ENCODE assay signal across 23 cellular contexts in genomic region chr13:113657851-113658741, GRCh38. TPM values are rescaled to one million over a fixed set of nuclear protein-coding genes. Genes with fewer than 3 reads are reported as not detected.
DNase-seq lines count a peak whose midpoint lies in the region; ATAC-seq and TF ChIP-seq lines count a peak whose summit lies in the region.
"Had no signal": no experiment of that assay in that cellular context is flagged by ENCODE, and none has a peak within 500 bp of the region (broad histone marks: within the 10 kb centered on the region; RNA-seq: fewer than 3 reads in every experiment).

Gene ATP4B, minus strand, starts transcription at chr13:113658198. Its CDS starts 54 bp downstream, at chr13:113658144.

- H3K27me3 Mint-ChIP-seq in activated naive CD4-positive, alpha-beta T cell treated with anti-CD3 and anti-CD28 coated beads, Interleukin-2, amount 10 ng/mL, durations not matched to agents 7 days and 5 days: no peaks in the 10 kb centered on the region
- H3K27me3 Mint-ChIP-seq in WTC11 (ENCODE audit: low read depth): no peaks in the 10 kb centered on the region; the same call in 1 of the 2 replicates
- H3K27me3 Mint-ChIP-seq: activated naive CD4-positive, alpha-beta T cell treated with anti-CD3 and anti-CD28 coated beads, Interleukin-2, amount 50 U/mL, for 24 hours; naive thymus-derived CD8-positive, alpha-beta T cell had no signal

- H3K4me3 ChIP-seq in lower lobe of right lung (no peak within 1 kb of the TSS), transverse colon (no peak within 1 kb of the TSS)
- H3K4me3 ChIP-seq: GM12878, HAP-1, smooth muscle cell had no signal

- CTCF ChIA-PET in activated naive CD4-positive, alpha-beta T cell treated with anti-CD3 and anti-CD28 coated beads, Interleukin-2, amount 10 ng/mL, durations not matched to agents 7 days and 5 days (lab: Charles Lee): no interaction called here
- CTCF ChIA-PET in WTC11 (lab: Charles Lee): no interaction called here

- no peak within 1 kb of the TSS for H3K4me3 Mint-ChIP-seq in activated naive CD4-positive, alpha-beta T cell treated with anti-CD3 and anti-CD28 coated beads, Interleukin-2, amount 10 ng/mL, durations not matched to agents 7 days and 5 days
- no peak within 1 kb of the TSS for H3K4me3 Mint-ChIP-seq in WTC11
- H3K4me3 Mint-ChIP-seq: activated naive CD4-positive, alpha-beta T cell treated with anti-CD3 and anti-CD28 coated beads, Interleukin-2, amount 50 U/mL, for 24 hours; CD8-positive, alpha-beta T cell; naive thymus-derived CD8-positive, alpha-beta T cell had no signal

- H3K4me1 ChIP-seq in lower lobe of right lung (no peaks in the 10 kb centered on the region), transverse colon (peaks cover 0 to 3% (median 0%) of the 10 kb centered on the region in 4 donors)
- H3K4me1 ChIP-seq: HAP-1 had no signal

- 90% methylated on average over 33 of the region's 47 CpGs; no CpG with 5 or more reads in 1 of the 2 donors for WGBS in transverse colon (ENCODE audit: low coverage in 1 of 2), 2 donors

- H3K36me3 Mint-ChIP-seq in activated naive CD4-positive, alpha-beta T cell treated with anti-CD3 and anti-CD28 coated beads, Interleukin-2, amount 10 ng/mL, durations not matched to agents 7 days and 5 days: no peaks in the 10 kb centered on the region
- no peaks in the 10 kb centered on the region for H3K36me3 Mint-ChIP-seq in WTC11
- H3K36me3 Mint-ChIP-seq: CD8-positive, alpha-beta T cell had no signal

- POLR2A ChIA-PET in WTC11 (lab: Charles Lee): no interaction called here

- H3K27me3 ChIP-seq in lower lobe of right lung (ENCODE audit: low read depth): no peaks in the 10 kb centered on the region
- H3K27me3 ChIP-seq in transverse colon: no peaks in the 10 kb centered on the region

- H3K27ac Mint-ChIP-seq in activated naive CD4-positive, alpha-beta T cell treated with anti-CD3 and anti-CD28 coated beads, Interleukin-2, amount 10 ng/mL, durations not matched to agents 7 days and 5 days: no peak within 1 kb of the TSS
- H3K27ac Mint-ChIP-seq in WTC11: no peak within 1 kb of the TSS
- H3K27ac Mint-ChIP-seq: activated naive CD4-positive, alpha-beta T cell treated with anti-CD3 and anti-CD28 coated beads, Interleukin-2, amount 50 U/mL, for 24 hours; CD8-positive, alpha-beta T cell; naive thymus-derived CD8-positive, alpha-beta T cell had no signal

- peak; percentile 16 for DNase-seq in activated naive CD4-positive, alpha-beta T cell treated with anti-CD3 and anti-CD28 coated beads, Interleukin-2, amount 10 ng/mL, durations not matched to agents 7 days and 5 days
- no peak for DNase-seq in activated naive CD4-positive, alpha-beta T cell treated with Interleukin-2 at 50 U/mL for 16 hours
- DNase-seq in WTC11 (ENCODE audit: low spot score) (peak; percentile 7), lower lobe of right lung (peak; percentile 35), transverse colon (peak; percentile 6), NCI-H146 treated with DMSO at 0.1 percent for 48 hours (lab: John Stamatoyannopoulos, UW; ENCODE audit: unreplicated experiment) (no peak), SHP77 (lab: John Stamatoyannopoulos, UW) (no peak)
- DNase-seq: activated CD4-positive, alpha-beta T cell treated with anti-CD3 and anti-CD28 coated beads for 48 hours; activated CD8-positive, alpha-beta memory T cell treated with anti-CD3 and anti-CD28 coated beads, Interleukin-2, amount 50 U/mL, for 48 hours; IMR-90; NCI-H146; NCI-H2227 treated with DMSO at 0.1 percent for 48 hours; PC-3; stimulated activated CD4-positive, alpha-beta T cell treated with anti-CD3 and anti-CD28 coated beads, Interleukin-4, amount 100 ng/mL, for 24 hours had no signal

- H3K36me3 ChIP-seq in lower lobe of right lung (no peaks in the 10 kb centered on the region), transverse colon (no peaks in the 10 kb centered on the region)
- H3K36me3 ChIP-seq: HAP-1 had no signal

- TF ChIP-seq EP300 in transverse colon (IDR thresholded peaks at IDR 0.05; ENCODE audit: low read depth): no peak

- H3K9me3 ChIP-seq in lower lobe of right lung (peaks cover 14% of the 10 kb centered on the region), transverse colon (peaks cover 0 to 5% of the 10 kb centered on the region in 2 donors)

- H3K27ac ChIP-seq in lower lobe of right lung (no peak within 1 kb of the TSS), transverse colon (no peak within 1 kb of the TSS)

- ATAC-seq in WTC11 (no peak; the same call in 1 of the 2 replicates), lower lobe of right lung (peak; percentile 20 to 21), HG02840 (IDR thresholded peaks at IDR 0.05; ENCODE audit: low FRiP score, unreplicated experiment) (no peak)
- ATAC-seq: CD8-positive, alpha-beta T cell; GM12878; naive thymus-derived CD8-positive, alpha-beta T cell; PC-3 had no signal

- no peaks in the 10 kb centered on the region for H3K4me1 Mint-ChIP-seq in activated naive CD4-positive, alpha-beta T cell treated with anti-CD3 and anti-CD28 coated beads, Interleukin-2, amount 10 ng/mL, durations not matched to agents 7 days and 5 days
- no peaks in the 10 kb centered on the region for H3K4me1 Mint-ChIP-seq in WTC11

- in situ Hi-C loops in transverse colon (cut with MboI; ENCODE audit: low pct_ligation_motif_present in 1 of 4, low pct_unique_long_range_greater_than_20kb in 1 of 4, low sequenced_read_pairs in 3 of 4): no loop called here

- peaks cover 7% of the 10 kb centered on the region for H3K9me3 Mint-ChIP-seq in activated naive CD4-positive, alpha-beta T cell treated with anti-CD3 and anti-CD28 coated beads, Interleukin-2, amount 10 ng/mL, durations not matched to agents 7 days and 5 days
- H3K9me3 Mint-ChIP-seq in WTC11: peaks cover 20% of the 10 kb centered on the region

- intact Hi-C loops in lower lobe of right lung (cut with DNase I) (no loop called here), transverse colon (cut with DNase I; ENCODE audit: low total_unique reads) (no loop called here)

- TF ChIP-seq POLR2A in transverse colon (IDR thresholded peaks at IDR 0.05): no peak

- TF ChIP-seq CTCF in WTC11 (IDR thresholded peaks at IDR 0.05): no peak
- TF ChIP-seq CTCF in lower lobe of right lung (IDR thresholded peaks at IDR 0.05): no peak
- no peak for TF ChIP-seq CTCF in transverse colon (IDR thresholded peaks at IDR 0.05)

TF ChIP-seq in WTC11, 78 proteins besides CTCF, POLR2A, EP300 and RAD21:
- TF ChIP-seq ZNF532 (CRISPR knock-in tag; IDR thresholded peaks at IDR 0.05; ENCODE audit: borderline replicate concordance) (no peak), GTF2I (CRISPR knock-in tag; conservative IDR thresholded peaks at IDR 0.05) (no peak), MAX (CRISPR knock-in tag; IDR thresholded peaks at IDR 0.05) (no peak), FOXK1 (CRISPR knock-in tag; IDR thresholded peaks at IDR 0.05) (no peak), IRF1 (CRISPR knock-in tag; IDR thresholded peaks at IDR 0.05) (no peak), NR2C2 (CRISPR knock-in tag; IDR thresholded peaks at IDR 0.05) (no peak)
TF ChIP-seq in WTC11: peak in this region for 0.

RNA-seq across cellular contexts. Expression of gene ATP4B, which starts in this region (rescaled TPM):
- total RNA-seq in WTC11 (2021): not detected in 3 replicates
- not detected for total RNA-seq in lower lobe of right lung
- total RNA-seq in transverse colon: not detected
- total RNA-seq: CD8-positive, alpha-beta T cell; fibroblast of lung; GM12878; IMR-90; M059J; naive thymus-derived CD8-positive, alpha-beta T cell; PC-3; smooth muscle cell had no signal

Comparison
In these comparisons a context has a peak if more than half of its experiments do, and no peak if none do; other contexts are left out.
1. Peak in DNase-seq in WTC11; RNA of the gene not detected or under 1 TPM.
2. Peak in DNase-seq and ATAC-seq in lower lobe of right lung; RNA of the gene not detected or under 1 TPM.
3. Peak in DNase-seq in transverse colon; RNA of the gene not detected or under 1 TPM.